In the genomic region with DNA sequence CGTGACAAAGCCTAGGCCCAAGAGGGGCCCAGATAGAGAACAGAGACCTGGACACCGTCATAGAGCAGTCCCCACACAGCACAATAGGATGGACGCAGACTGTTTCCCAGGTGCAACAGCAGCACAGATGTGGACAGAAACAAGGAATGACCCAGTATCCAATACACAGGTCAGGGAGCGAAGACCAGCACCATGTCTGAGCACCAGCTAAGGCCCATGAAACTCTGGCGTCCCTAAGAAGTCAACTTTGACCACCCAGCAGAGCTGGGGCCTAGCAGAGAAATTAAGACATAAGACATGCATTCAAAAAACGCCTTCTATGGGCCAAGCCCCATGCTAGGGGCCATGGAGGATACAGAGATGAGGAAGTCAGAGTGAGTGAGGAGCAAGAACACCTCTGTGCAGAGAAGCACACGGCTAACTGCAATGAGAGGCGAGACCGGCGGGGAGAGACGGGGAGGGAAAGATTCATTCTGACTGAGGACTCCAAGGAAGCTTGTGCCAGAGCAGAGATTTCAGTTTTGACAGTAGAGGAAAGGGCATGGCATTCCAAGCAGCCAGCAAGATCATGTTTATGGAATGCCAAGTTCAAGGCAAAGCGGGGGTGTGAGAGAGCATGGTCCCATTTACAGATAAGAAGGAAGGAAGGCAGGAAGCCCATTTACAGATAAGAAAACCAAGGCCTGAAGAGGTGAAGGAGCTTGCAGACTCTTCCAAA, we compare ENCODE assay signal across 17 cellular contexts. TPM values are rescaled to one million over a fixed set of nuclear protein-coding genes. Genes with fewer than 3 reads are reported as not detected.
A peak's percentile ranks its signal among the peaks of the same experiment; 100 is the strongest.
DNase-seq lines count a peak whose midpoint lies in the region; ATAC-seq and TF ChIP-seq lines count a peak whose summit lies in the region.
"Had no signal": no experiment of that assay in that cellular context is flagged by ENCODE, and none has a peak within 500 bp of the region (broad histone marks: within the 10 kb centered on the region; RNA-seq: fewer than 3 reads in every experiment).

No MANE protein-coding gene starts in this region.

- no peak for TF ChIP-seq CTCF in sigmoid colon (IDR thresholded peaks at IDR 0.05)
- no peak for TF ChIP-seq CTCF in transverse colon (IDR thresholded peaks at IDR 0.05)

- H3K27ac ChIP-seq in sigmoid colon (peak overlapping the region in 3 of 4 donors; percentile 9 to 82 (median 71)), transverse colon (peak overlapping the region in 1 of 4 donors; percentile 70)
- H3K27ac ChIP-seq: dorsolateral prefrontal cortex, pancreas, SK-N-MC had no signal

- H3K4me3 Mint-ChIP-seq in activated CD8-positive, alpha-beta T cell treated with anti-CD3 and anti-CD28 coated beads, Interleukin-2, amount 10 ng/mL, durations not matched to agents 7 days and 5 days = no peak overlapping the region
- H3K4me3 Mint-ChIP-seq: activated CD8-positive, alpha-beta T cell treated with anti-CD3 and anti-CD28 coated beads for 36 hours had no signal

- H3K27me3 ChIP-seq in sigmoid colon (no peaks in the 10 kb centered on the region), transverse colon (no peaks in the 10 kb centered on the region)
- H3K27me3 ChIP-seq: dorsolateral prefrontal cortex, pancreas had no signal

- no peak for ATAC-seq in HG02798 (IDR thresholded peaks at IDR 0.05; ENCODE audit: poor library complexity, unreplicated experiment)
- no peak for ATAC-seq in activated CD8-positive, alpha-beta T cell treated with anti-CD3 and anti-CD28 coated beads, Interleukin-2, amount 10 ng/mL, durations not matched to agents 7 days and 5 days
- no peak for ATAC-seq in GM19455 (IDR thresholded peaks at IDR 0.05; ENCODE audit: unreplicated experiment)
- ATAC-seq: activated CD8-positive, alpha-beta T cell treated with anti-CD3 and anti-CD28 coated beads for 36 hours; mucosa of descending colon had no signal

- DNase-seq in LHCN-M2 (ENCODE audit: low read depth) (peak; percentile 16), astrocyte of the hippocampus (ENCODE audit: low read depth, low spot score) (peak; percentile 29), hepatic stellate cell (ENCODE audit: low spot score) (peak; percentile 46), sigmoid colon (peak; percentile 35), transverse colon (no peak)
- DNase-seq in activated CD8-positive, alpha-beta T cell treated with anti-CD3 and anti-CD28 coated beads, Interleukin-2, amount 10 ng/mL, durations not matched to agents 7 days and 5 days = no peak
- DNase-seq: activated CD8-positive, alpha-beta T cell treated with anti-CD3 and anti-CD28 coated beads for 36 hours; C1 segment of cervical spinal cord; mucosa of descending colon; NCI-H1417; NCI-H2227 treated with DMSO at 0.1 percent for 48 hours; stimulated activated CD4-positive, alpha-beta T cell treated with anti-CD3 and anti-CD28 coated beads, Interleukin-12 subunit alpha, Interleukin-12 subunit beta, amount 100 ng/mL, for 4 hours had no signal

- 89 to 94% methylated on average over 12 of the region's 12 CpGs for WGBS in sigmoid colon, 2 donors
- WGBS in transverse colon (ENCODE audit: low coverage in 1 of 2), 2 donors = 87% methylated on average over 12 of the region's 12 CpGs; no CpG with 5 or more reads in 1 of the 2 donors

- no peaks in the 10 kb centered on the region for H3K4me1 Mint-ChIP-seq in activated CD8-positive, alpha-beta T cell treated with anti-CD3 and anti-CD28 coated beads, Interleukin-2, amount 10 ng/mL, durations not matched to agents 7 days and 5 days (ENCODE audit: low read depth)

- CTCF ChIA-PET in activated CD8-positive, alpha-beta T cell treated with anti-CD3 and anti-CD28 coated beads, Interleukin-2, amount 10 ng/mL, durations not matched to agents 7 days and 5 days (lab: Charles Lee) = no interaction called here

- H3K9me3 ChIP-seq in sigmoid colon = no peaks in the 10 kb centered on the region
- no peaks in the 10 kb centered on the region for H3K9me3 ChIP-seq in transverse colon
- H3K9me3 ChIP-seq: mucosa of descending colon, pancreas had no signal

- H3K4me3 ChIP-seq in sigmoid colon (no peak overlapping the region), transverse colon (no peak overlapping the region)
- H3K4me3 ChIP-seq: dorsolateral prefrontal cortex, mucosa of descending colon, pancreas, SK-N-MC had no signal

- POLR2A ChIA-PET in activated CD8-positive, alpha-beta T cell treated with anti-CD3 and anti-CD28 coated beads, Interleukin-2, amount 10 ng/mL, durations not matched to agents 7 days and 5 days (lab: Charles Lee) = no interaction called here

- no peaks in the 10 kb centered on the region for H3K9me3 Mint-ChIP-seq in activated CD8-positive, alpha-beta T cell treated with anti-CD3 and anti-CD28 coated beads, Interleukin-2, amount 10 ng/mL, durations not matched to agents 7 days and 5 days (ENCODE audit: insufficient read depth)
- H3K9me3 Mint-ChIP-seq: activated CD8-positive, alpha-beta T cell treated with anti-CD3 and anti-CD28 coated beads for 36 hours had no signal

- TF ChIP-seq POLR2A in sigmoid colon (IDR thresholded peaks at IDR 0.05) (no peak), transverse colon (IDR thresholded peaks at IDR 0.05) (no peak)

- no peaks in the 10 kb centered on the region for H3K36me3 Mint-ChIP-seq in activated CD8-positive, alpha-beta T cell treated with anti-CD3 and anti-CD28 coated beads, Interleukin-2, amount 10 ng/mL, durations not matched to agents 7 days and 5 days (ENCODE audit: low read depth)

- H3K27ac Mint-ChIP-seq in activated CD8-positive, alpha-beta T cell treated with anti-CD3 and anti-CD28 coated beads, Interleukin-2, amount 10 ng/mL, durations not matched to agents 7 days and 5 days = no peak overlapping the region
- H3K27ac Mint-ChIP-seq: activated CD8-positive, alpha-beta T cell treated with anti-CD3 and anti-CD28 coated beads for 36 hours had no signal

- peaks cover 0 to 8% (median 2%) of the 10 kb centered on the region in 4 donors for H3K36me3 ChIP-seq in sigmoid colon
- no peaks in the 10 kb centered on the region for H3K36me3 ChIP-seq in transverse colon
- H3K36me3 ChIP-seq: pancreas had no signal

- H3K27me3 Mint-ChIP-seq in activated CD8-positive, alpha-beta T cell treated with anti-CD3 and anti-CD28 coated beads, Interleukin-2, amount 10 ng/mL, durations not matched to agents 7 days and 5 days (ENCODE audit: low read depth) = no peaks in the 10 kb centered on the region
- H3K27me3 Mint-ChIP-seq: activated CD8-positive, alpha-beta T cell treated with anti-CD3 and anti-CD28 coated beads for 36 hours had no signal

- intact Hi-C loops in sigmoid colon (cut with DNase I) (loop anchor here (2.0 kb wide), 1 partner anchor 49 kb away; no protein-coding TSS in a partner anchor), transverse colon (cut with DNase I; ENCODE audit: low total_unique reads) (no loop called here)

- no peak for TF ChIP-seq EP300 in sigmoid colon (IDR thresholded peaks at IDR 0.05)
- no peak for TF ChIP-seq EP300 in transverse colon (IDR thresholded peaks at IDR 0.05; ENCODE audit: low read depth)

- H3K4me1 ChIP-seq in sigmoid colon (peaks cover 0 to 44% (median 33%) of the 10 kb centered on the region in 4 donors), transverse colon (peaks cover 0 to 39% (median 16%) of the 10 kb centered on the region in 4 donors)
- H3K4me1 ChIP-seq: pancreas had no signal

- in situ Hi-C loops in transverse colon (cut with MboI; ENCODE audit: low pct_ligation_motif_present in 1 of 4, low pct_unique_long_range_greater_than_20kb in 1 of 4, low sequenced_read_pairs in 3 of 4) = no loop called here

RNA-seq across cellular contexts. Expression of a gene that starts 50.8 kb away (rescaled TPM):
- 1.5 TPM in 2 replicates for total RNA-seq in LHCN-M2 (2014; rRNA removed)
- 1.9 TPM for polyA plus RNA-seq in LHCN-M2 (2012)
- 10 to 100 TPM in 1 of 4 donors, 1 to 10 TPM in 3; 4.3 to 13.6 (median 8.0) TPM for total RNA-seq in sigmoid colon
- 1 to 10 TPM; 3.6 to 5.7 (median 4.6) TPM for polyA plus RNA-seq in sigmoid colon
- total RNA-seq in activated CD8-positive, alpha-beta T cell treated with anti-CD3 and anti-CD28 coated beads, Interleukin-2, amount 10 ng/mL, durations not matched to agents 7 days and 5 days = under 1 TPM; 0.68 to 0.71 TPM
- total RNA-seq in transverse colon = 10 to 100 TPM; 12.7 to 51.6 (median 29.7) TPM

Comparison
In these comparisons a context has a peak if more than half of its experiments do, and no peak if none do; other contexts are left out.
1. DNase-seq: peak in LHCN-M2 (single experiment), astrocyte of the hippocampus (single experiment), hepatic stellate cell (single experiment) and sigmoid colon (single experiment); none in activated CD8-positive, alpha-beta T cell treated with anti-CD3 and anti-CD28 coated beads, Interleukin-2, amount 10 ng/mL, durations not matched to agents 7 days and 5 days (single experiment) and transverse colon (single experiment).